1 cellular context compared by ENCODE assay signal in genomic region chr14:31263485-31264133, GRCh38.
TF ChIP-seq lines count a peak whose summit lies in the region.

No MANE protein-coding gene starts in this region.

TF ChIP-seq in HepG2, 621 proteins besides CTCF, POLR2A, EP300 and RAD21 (continued from another document and continues in another):
- no peak for TF ChIP-seq ZNF275 (CRISPR knock-in tag; IDR thresholded peaks at IDR 0.05; ENCODE audit: borderline replicate concordance)
- 0 out of 2 replicates have a peak, but pooled peaks have one; percentile 10 for TF ChIP-seq CREM (IDR thresholded peaks at IDR 0.05)
- no peak for TF ChIP-seq CREM (CRISPR knock-in tag; IDR thresholded peaks at IDR 0.05)
- peak; percentile 62; the same call in 1 of the 2 replicates for TF ChIP-seq CBX5 (CRISPR knock-in tag; IDR thresholded peaks at IDR 0.05; ENCODE audit: borderline replicate concordance)
- TF ChIP-seq KMT2B (CRISPR knock-in tag; IDR thresholded peaks at IDR 0.05): no peak
- TF ChIP-seq SMAD9 (CRISPR knock-in tag; IDR thresholded peaks at IDR 0.05): peak; percentile 75; the same call in 1 of the 2 replicates
- 0 out of 2 replicates have a peak, but pooled peaks have one; percentile 16 for TF ChIP-seq ZNF230 (CRISPR knock-in tag; IDR thresholded peaks at IDR 0.05)
- no peak for TF ChIP-seq HMG20A (CRISPR knock-in tag; IDR thresholded peaks at IDR 0.05; ENCODE audit: borderline replicate concordance)
- TF ChIP-seq ZNF274 (CRISPR knock-in tag; IDR thresholded peaks at IDR 0.05): peak; percentile 88
- TF ChIP-seq HDAC1 (CRISPR knock-in tag; IDR thresholded peaks at IDR 0.05): no peak
- TF ChIP-seq ZFP41 (CRISPR knock-in tag; IDR thresholded peaks at IDR 0.05; ENCODE audit: borderline replicate concordance): peak; percentile 63; the same call in 1 of the 2 replicates
- 0 out of 2 replicates have a peak, but pooled peaks have one; percentile 76 for TF ChIP-seq ZNF546 (CRISPR knock-in tag; conservative IDR thresholded peaks at IDR 0.05)
- TF ChIP-seq PAX8 (CRISPR knock-in tag; IDR thresholded peaks at IDR 0.05; ENCODE audit: borderline replicate concordance): no peak
- TF ChIP-seq CHD2 (IDR thresholded peaks at IDR 0.05; ENCODE audit: low read depth, low read length): peak; percentile 14; the same call in 1 of the 2 replicates
- TF ChIP-seq ZNF430 (CRISPR knock-in tag; IDR thresholded peaks at IDR 0.05): no peak
- TF ChIP-seq DNMT1 (CRISPR knock-in tag; IDR thresholded peaks at IDR 0.05): peak; percentile 88; the same call in 1 of the 2 replicates
- peak; percentile 8; the same call in 1 of the 2 replicates for TF ChIP-seq CEBPG (CRISPR knock-in tag; IDR thresholded peaks at IDR 0.05)
- no peak for TF ChIP-seq ZBTB43 (CRISPR knock-in tag; conservative IDR thresholded peaks at IDR 0.05)
- TF ChIP-seq ZNF34 (CRISPR knock-in tag; IDR thresholded peaks at IDR 0.05; ENCODE audit: borderline replicate concordance): 0 out of 2 replicates have a peak, but pooled peaks have one; percentile 48
- TF ChIP-seq ZNF687 (CRISPR knock-in tag; IDR thresholded peaks at IDR 0.05): peak; percentile 31; the same call in 1 of the 2 replicates
- 0 out of 2 replicates have a peak, but pooled peaks have one; percentile 67 for TF ChIP-seq ZSCAN9 (CRISPR knock-in tag; IDR thresholded peaks at IDR 0.05; ENCODE audit: borderline replicate concordance)
- TF ChIP-seq XRCC5 (optimal IDR thresholded peaks at IDR 0.05; ENCODE audit: low read length): peak; percentile 65
- no peak for TF ChIP-seq ZNF251 (CRISPR knock-in tag; IDR thresholded peaks at IDR 0.05)
- TF ChIP-seq ZNF713 (CRISPR knock-in tag; IDR thresholded peaks at IDR 0.05): peak; percentile 79; the same call in 1 of the 2 replicates
- TF ChIP-seq GTF3A (CRISPR knock-in tag; conservative IDR thresholded peaks at IDR 0.05): no peak
- no peak for TF ChIP-seq GATAD2A (CRISPR knock-in tag; IDR thresholded peaks at IDR 0.05)
- 0 out of 2 replicates have a peak, but pooled peaks have one; percentile 51 for TF ChIP-seq ZNF83 (CRISPR knock-in tag; IDR thresholded peaks at IDR 0.05; ENCODE audit: borderline replicate concordance)
- TF ChIP-seq ZNF567 (CRISPR knock-in tag; IDR thresholded peaks at IDR 0.05; ENCODE audit: borderline replicate concordance): peak; percentile 98
- TF ChIP-seq IKZF5 (CRISPR knock-in tag; IDR thresholded peaks at IDR 0.05): 0 out of 2 replicates have a peak, but pooled peaks have one; percentile 6
- TF ChIP-seq ZSCAN5A (CRISPR knock-in tag; IDR thresholded peaks at IDR 0.05; ENCODE audit: borderline replicate concordance): no peak
- TF ChIP-seq RXRB (CRISPR knock-in tag; IDR thresholded peaks at IDR 0.05; ENCODE audit: borderline replicate concordance): peak; percentile 72; the same call in 1 of the 2 replicates
- TF ChIP-seq ZKSCAN8 (CRISPR knock-in tag; IDR thresholded peaks at IDR 0.05; ENCODE audit: borderline replicate concordance): no peak; the same call in 1 of the 2 replicates
- TF ChIP-seq KLF6 (CRISPR knock-in tag; IDR thresholded peaks at IDR 0.05): no peak
- peak; percentile 96 for TF ChIP-seq KLF13 (CRISPR knock-in tag; IDR thresholded peaks at IDR 0.05)
- TF ChIP-seq RXRA (CRISPR knock-in tag; IDR thresholded peaks at IDR 0.05): peak; percentile 70
- TF ChIP-seq SRSF4 (IDR thresholded peaks at IDR 0.05; ENCODE audit: low read depth, low read length, poor library complexity, severe bottlenecking): no peak
- peak; percentile 14; the same call in 1 of the 2 replicates for TF ChIP-seq DPF2 (CRISPR knock-in tag; IDR thresholded peaks at IDR 0.05; ENCODE audit: borderline replicate concordance, low read depth)
- peak; percentile 3; the same call in 1 of the 2 replicates for TF ChIP-seq MXD4 (CRISPR knock-in tag; IDR thresholded peaks at IDR 0.05)
- 0 out of 2 replicates have a peak, but pooled peaks have one; percentile 3 for TF ChIP-seq ZBTB34 (CRISPR knock-in tag; IDR thresholded peaks at IDR 0.05)
- TF ChIP-seq ARID5B (CRISPR knock-in tag; IDR thresholded peaks at IDR 0.05): peak; percentile 38
- TF ChIP-seq ZNF781 (CRISPR knock-in tag; IDR thresholded peaks at IDR 0.05; ENCODE audit: borderline replicate concordance, not compliant biosample characterization): peak; percentile 64
- TF ChIP-seq ZNF761 (CRISPR knock-in tag; conservative IDR thresholded peaks at IDR 0.05): 0 out of 2 replicates have a peak, but pooled peaks have one; percentile 2
- peak; percentile 10; the same call in 1 of the 2 replicates for TF ChIP-seq HNF1A (IDR thresholded peaks at IDR 0.05; ENCODE audit: low read depth)
- no peak for TF ChIP-seq HNF1A (CRISPR knock-in tag; IDR thresholded peaks at IDR 0.05; ENCODE audit: borderline replicate concordance)
- peak; percentile 96 for TF ChIP-seq ZNF619 (CRISPR knock-in tag; IDR thresholded peaks at IDR 0.05)
- no peak for TF ChIP-seq ELF1 (CRISPR knock-in tag; IDR thresholded peaks at IDR 0.05)
